Comparison of ENCODE assay signal across 1 cellular context in genomic region chr2:100571668-100572067, GRCh38.
A peak's percentile ranks its signal among the peaks of the same experiment; 100 is the strongest.
TF ChIP-seq lines count a peak whose summit lies in the region.

No MANE protein-coding gene starts in this region.

TF ChIP-seq in HepG2, 621 proteins besides CTCF, POLR2A, EP300 and RAD21 (continued from another document):
- TF ChIP-seq ARID5B (CRISPR knock-in tag; IDR thresholded peaks at IDR 0.05) (peak; percentile 50), FOSL2 (CRISPR knock-in tag; IDR thresholded peaks at IDR 0.05) (no peak), SP5 (CRISPR knock-in tag; IDR thresholded peaks at IDR 0.05; ENCODE audit: borderline replicate concordance, low read depth) (peak; percentile 18; the same call in 1 of the 2 replicates), KAT7 (CRISPR knock-in tag; IDR thresholded peaks at IDR 0.05; ENCODE audit: borderline replicate concordance) (no peak), RARA (CRISPR knock-in tag; IDR thresholded peaks at IDR 0.05) (peak; percentile 73), ETV5 (CRISPR knock-in tag; IDR thresholded peaks at IDR 0.05; ENCODE audit: borderline replicate concordance) (peak; percentile 42; the same call in 1 of the 2 replicates), ZBTB33 (CRISPR knock-in tag; IDR thresholded peaks at IDR 0.05) (peak; percentile 74), HOXA9 (CRISPR knock-in tag; IDR thresholded peaks at IDR 0.05; ENCODE audit: borderline replicate concordance) (no peak), HOMEZ (CRISPR knock-in tag; IDR thresholded peaks at IDR 0.05; ENCODE audit: low read depth) (peak; percentile 73; the same call in 1 of the 2 replicates), TFE3 (CRISPR knock-in tag; IDR thresholded peaks at IDR 0.05) (no peak), CEBPB (IDR thresholded peaks at IDR 0.05; ENCODE audit: borderline replicate concordance, low read depth, low read length) (peak; percentile 94), ZNF343 (CRISPR knock-in tag; IDR thresholded peaks at IDR 0.05) (no peak), PHF20 (CRISPR knock-in tag; IDR thresholded peaks at IDR 0.05) (no peak), SAP130 (CRISPR knock-in tag; IDR thresholded peaks at IDR 0.05; ENCODE audit: low read depth) (peak; percentile 46; the same call in 1 of the 2 replicates), CEBPG (CRISPR knock-in tag; IDR thresholded peaks at IDR 0.05) (peak; percentile 80), ZBTB38 (CRISPR knock-in tag; IDR thresholded peaks at IDR 0.05) (peak; percentile 65; the same call in 1 of the 2 replicates), SOX13 (IDR thresholded peaks at IDR 0.05) (no peak), SOX13 (CRISPR knock-in tag; conservative IDR thresholded peaks at IDR 0.05 in 1 of 2, IDR thresholded peaks at IDR 0.05 in 1 of 2) (peak in 1 of 2 experiments; percentile 18; a peak in 1 of 4 replicates)
